In the genomic region with DNA sequence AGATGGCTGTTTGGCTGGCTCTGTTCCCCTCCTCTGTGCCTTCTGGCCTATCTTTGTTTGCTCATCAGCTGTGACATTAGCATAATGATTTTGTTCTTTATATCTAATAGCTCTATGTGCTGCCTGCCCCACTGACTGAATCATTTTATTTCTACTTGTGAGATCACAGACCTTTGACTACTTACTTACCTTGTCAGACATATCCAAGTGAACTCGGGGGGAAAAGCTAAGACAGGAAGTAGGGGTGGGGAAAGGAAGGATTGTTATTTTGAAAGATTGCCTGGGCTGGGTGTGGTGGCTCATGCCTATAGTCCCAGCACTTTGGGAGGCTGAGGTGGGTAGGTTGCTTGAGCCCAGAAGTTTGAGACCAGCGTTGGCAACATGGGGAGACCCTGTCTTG, we compare ENCODE assay signal across 11 cellular contexts.
DNase-seq lines count a peak whose midpoint lies in the region; ATAC-seq and TF ChIP-seq lines count a peak whose summit lies in the region.
"Had no signal": no experiment of that assay in that cellular context is flagged by ENCODE, and none has a peak within 500 bp of the region (broad histone marks: within the 10 kb centered on the region; RNA-seq: fewer than 3 reads in every experiment).

No MANE protein-coding gene starts in this region.

- H3K36me3 Mint-ChIP-seq in osteocyte (ENCODE audit: unreplicated experiment), result peaks cover 1% of the 10 kb centered on the region

- peaks cover 65% of the 10 kb centered on the region for H3K4me1 Mint-ChIP-seq in osteocyte (ENCODE audit: unreplicated experiment)

- H3K27ac ChIP-seq in SJCRH30 (peak overlapping the region; percentile 58), esophagus squamous epithelium (peak overlapping the region; percentile 63 to 86 (median 83))

- H3K36me3 ChIP-seq in SJCRH30 (peaks cover 2% of the 10 kb centered on the region; the same call in 1 of the 2 replicates), esophagus squamous epithelium (no peaks in the 10 kb centered on the region)

- H3K4me3 ChIP-seq in SJCRH30 (no peak overlapping the region), esophagus squamous epithelium (no peak overlapping the region)

- in situ Hi-C loops in ACHN (cut with HindIII; ENCODE audit: low pct_ligation_motif_present, low pct_unique_long_range_greater_than_20kb, low sequenced_read_pairs), result no loop called here

- H3K27me3 Mint-ChIP-seq in osteocyte (ENCODE audit: unreplicated experiment), result no peaks in the 10 kb centered on the region

- WGBS in esophagus squamous epithelium, 2 donors, result 23 to 31% methylated on average over 2 of the region's 2 CpGs

- intact Hi-C loops in esophagus squamous epithelium (cut with DNase I), result no loop called here

- H3K27ac Mint-ChIP-seq in osteocyte (ENCODE audit: unreplicated experiment), result peak overlapping the region; percentile 98
- H3K27ac Mint-ChIP-seq: nephron progenitor cell had no signal

- TF ChIP-seq CTCF in esophagus squamous epithelium (IDR thresholded peaks at IDR 0.05) (no peak), osteocyte (IDR thresholded peaks at IDR 0.05) (no peak)

- no peaks in the 10 kb centered on the region for H3K9me3 ChIP-seq in SJCRH30 (replicated peaks)
- H3K9me3 ChIP-seq in esophagus squamous epithelium, result no peaks in the 10 kb centered on the region

- DNase-seq in ACHN (peak; percentile 45), SJCRH30 (no peak), esophagus squamous epithelium (lab: John Stamatoyannopoulos, UW) (no peak), osteocyte (ENCODE audit: extremely low spot score, unreplicated experiment) (no peak), NCI-H748 (lab: John Stamatoyannopoulos, UW; ENCODE audit: unreplicated experiment) (no peak), DMS114 treated with DMSO at 0.1 percent for 48 hours (lab: John Stamatoyannopoulos, UW; ENCODE audit: unreplicated experiment) (no peak)
- no peak for DNase-seq in effector CD8-positive, alpha-beta T cell (lab: John Stamatoyannopoulos, UW)
- DNase-seq: activated T-cell treated with anti-CD3 and anti-CD28 coated beads, Interleukin-2, amount 50 U/mL, for 48 hours; NCI-H446; nephron progenitor cell had no signal

- no peaks in the 10 kb centered on the region for H3K9me3 Mint-ChIP-seq in osteocyte (ENCODE audit: unreplicated experiment)
- H3K9me3 Mint-ChIP-seq: nephron progenitor cell had no signal

- H3K4me3 Mint-ChIP-seq in osteocyte (ENCODE audit: unreplicated experiment), result no peak overlapping the region
- H3K4me3 Mint-ChIP-seq: nephron progenitor cell had no signal

- H3K4me1 ChIP-seq in SJCRH30, result peaks cover 36% of the 10 kb centered on the region
- H3K4me1 ChIP-seq in esophagus squamous epithelium, result peaks cover 32 to 74% (median 38%) of the 10 kb centered on the region in 3 donors

- no peak for TF ChIP-seq POLR2A in esophagus squamous epithelium (IDR thresholded peaks at IDR 0.05)

- ATAC-seq in GM18909 (IDR thresholded peaks at IDR 0.05; ENCODE audit: poor library complexity, unreplicated experiment), result no peak

- H3K27me3 ChIP-seq in SJCRH30, result no peaks in the 10 kb centered on the region
- no peaks in the 10 kb centered on the region for H3K27me3 ChIP-seq in esophagus squamous epithelium
